ENCODE assay signal across 25 cellular contexts in genomic region chr12:48080285-48080684, GRCh38. TPM values are rescaled to one million over a fixed set of nuclear protein-coding genes. Genes with fewer than 3 reads are reported as not detected.
DNase-seq lines count a peak whose midpoint lies in the region; ATAC-seq, FAIRE-seq and TF ChIP-seq lines count a peak whose summit lies in the region.
"Had no signal": no experiment of that assay in that cellular context is flagged by ENCODE, and none has a peak within 500 bp of the region (broad histone marks: within the 10 kb centered on the region; RNA-seq: fewer than 3 reads in every experiment).

No MANE protein-coding gene starts in this region.

- H3K4me1 Mint-ChIP-seq in MCF 10A (ENCODE audit: insufficient read depth, unreplicated experiment) = no peaks in the 10 kb centered on the region
- H3K4me1 Mint-ChIP-seq: CD4-positive, alpha-beta memory T cell; CD8-positive, alpha-beta memory T cell had no signal

- TF ChIP-seq CTCF in MCF 10A (IDR thresholded peaks at IDR 0.05; ENCODE audit: unreplicated experiment) (no peak), mammary epithelial cell (conservative IDR thresholded peaks at IDR 0.05 in 1 of 2, IDR thresholded peaks at IDR 0.05 in 1 of 2; ENCODE audit: extremely low read depth in 1 of 2, insufficient read depth in 1 of 2, low read depth in 1 of 2, low read length in 2 of 2) (no peak), A549 (IDR thresholded peaks at IDR 0.05) (no peak)

- TF ChIP-seq RAD21 in A549 (conservative IDR thresholded peaks at IDR 0.05 in 1 of 2, IDR thresholded peaks at IDR 0.05 in 1 of 2) = no peak

- H3K36me3 ChIP-seq in mammary epithelial cell (ENCODE audit: insufficient read depth, low read length) = peaks cover 13% of the 10 kb centered on the region
- H3K36me3 ChIP-seq in SJSA1 = no peaks in the 10 kb centered on the region

- POLR2A ChIA-PET in MCF 10A (lab: Yijun Ruan, JAX) (no interaction called here), A549 (lab: Yijun Ruan, JAX) (no interaction called here)

- H3K4me3 Mint-ChIP-seq in MCF 10A (ENCODE audit: unreplicated experiment) = no peak overlapping the region
- H3K4me3 Mint-ChIP-seq: CD14-positive monocyte; CD4-positive, alpha-beta memory T cell; CD4-positive, CD25-positive, alpha-beta regulatory T cell; CD8-positive, alpha-beta memory T cell had no signal

- no peak overlapping the region for H3K9ac ChIP-seq in mammary epithelial cell (ENCODE audit: insufficient read depth, low read length)
- H3K9ac ChIP-seq: BLaER1 had no signal

- H3K4me3 ChIP-seq in mammary epithelial cell (replicated peaks in 1 of 3; ENCODE audit: insufficient read depth in 1 of 3, low read depth in 2 of 3, low read length in 3 of 3) (no peak overlapping the region), A549 (no peak overlapping the region), SJSA1 (no peak overlapping the region)
- H3K4me3 ChIP-seq: BLaER1, GM12878 had no signal

- BruUV-seq in MCF 10A (replicated peaks; lab: Mats Ljungman, UMichigan) = no TSS peak
- BruUV-seq in mammary epithelial cell (replicated peaks; lab: Mats Ljungman, UMichigan) = no TSS peak

- CTCF ChIA-PET in MCF 10A (lab: Yijun Ruan, JAX) (interaction anchor here (0.6 kb wide), 1 partner anchor 25 kb away, joined by 3 read pairs; no protein-coding TSS in a partner anchor), mammary epithelial cell (lab: Charles Lee; ENCODE audit: low non-redundant PET) (no interaction called here), A549 (lab: Yijun Ruan, JAX) (no interaction called here)

- ATAC-seq in A549 = no peak
- no peak for ATAC-seq in GM18502 (IDR thresholded peaks at IDR 0.05; ENCODE audit: poor library complexity, unreplicated experiment)
- ATAC-seq: GM12878 had no signal

- H2AFZ ChIP-seq in mammary epithelial cell (ENCODE audit: low read depth, low read length) = no peak overlapping the region

- H3K36me3 Mint-ChIP-seq in MCF 10A (ENCODE audit: insufficient read depth, unreplicated experiment) = peaks cover 38% of the 10 kb centered on the region

- dilution Hi-C loops in mammary epithelial cell (cut with HindIII; ENCODE audit: low sequenced_read_pairs) = no loop called here

- H3K27me3 ChIP-seq in mammary epithelial cell (ENCODE audit: insufficient read depth, low read length) = no peaks in the 10 kb centered on the region
- peaks cover 81% of the 10 kb centered on the region for H3K27me3 ChIP-seq in SJSA1 (replicated peaks)
- H3K27me3 ChIP-seq: BE2C, BLaER1 had no signal

- H3K4me2 ChIP-seq in mammary epithelial cell (ENCODE audit: insufficient read depth, low read depth, low read length) = no peak overlapping the region
- no peak overlapping the region for H3K4me2 ChIP-seq in A549
- H3K4me2 ChIP-seq: BLaER1 had no signal

- no peak overlapping the region for H3K27ac ChIP-seq in mammary epithelial cell (ENCODE audit: insufficient read depth, low read depth, low read length)
- no peak overlapping the region for H3K27ac ChIP-seq in A549
- no peak overlapping the region for H3K27ac ChIP-seq in SJSA1
- H3K27ac ChIP-seq: 22Rv1, BLaER1 had no signal

- no peaks in the 10 kb centered on the region for H3K79me2 ChIP-seq in mammary epithelial cell (ENCODE audit: insufficient read depth, low read length)

- H4K20me1 ChIP-seq in mammary epithelial cell (ENCODE audit: insufficient read depth, low read length) = no peaks in the 10 kb centered on the region
- H4K20me1 ChIP-seq: BLaER1 had no signal

- no peak for DNase-seq in MCF 10A (ENCODE audit: unreplicated experiment)
- no peak for DNase-seq in mammary epithelial cell
- no peak for DNase-seq in A549 (ENCODE audit: low read depth in 1 of 2, low spot score in 1 of 2)
- peak; percentile 69 to 70 for DNase-seq in SJSA1 (ENCODE audit: low read depth in 1 of 2, low spot score in 2 of 2)
- DNase-seq: ACHN; BE2C; C1 segment of cervical spinal cord; CD4-positive, alpha-beta memory T cell; CD4-positive, CD25-positive, alpha-beta regulatory T cell; CD8-positive, alpha-beta memory T cell; COR-L47; DMS 273 treated with DMSO at 0.1 percent for 48 hours; DMS153; DMS53; DMS79; DND-41; EL; GDM1 had no signal

- H3K27me3 Mint-ChIP-seq in MCF 10A (ENCODE audit: insufficient read depth, unreplicated experiment) = no peaks in the 10 kb centered on the region
- H3K27me3 Mint-ChIP-seq: CD4-positive, alpha-beta memory T cell; CD4-positive, CD25-positive, alpha-beta regulatory T cell; CD8-positive, alpha-beta memory T cell had no signal

- H3K27ac Mint-ChIP-seq in MCF 10A (ENCODE audit: low read depth, unreplicated experiment) = peak overlapping the region; percentile 39
- H3K27ac Mint-ChIP-seq: CD14-positive monocyte; CD4-positive, CD25-positive, alpha-beta regulatory T cell had no signal

- intact Hi-C loops in MCF 10A (cut with micrococcal nuclease) (loop anchor here (10.0 kb wide), 1 partner anchor 535 kb away; no protein-coding TSS in a partner anchor), mammary epithelial cell (cut with micrococcal nuclease) (no loop called here)

- FAIRE-seq in A549 (lab: Jason Lieb, UNC) = peak; percentile 13
- FAIRE-seq: GM12878, GM12892, GM19239 had no signal

- H3K9me3 Mint-ChIP-seq in MCF 10A (ENCODE audit: unreplicated experiment) = no peaks in the 10 kb centered on the region
- H3K9me3 Mint-ChIP-seq: CD4-positive, alpha-beta memory T cell; CD8-positive, alpha-beta memory T cell had no signal

- no peaks in the 10 kb centered on the region for H3K9me3 ChIP-seq in mammary epithelial cell (replicated peaks; ENCODE audit: insufficient read depth, low read length)
- H3K9me3 ChIP-seq in A549 = no peaks in the 10 kb centered on the region
- peaks cover 9% of the 10 kb centered on the region for H3K9me3 ChIP-seq in SJSA1 (replicated peaks)
- H3K9me3 ChIP-seq: BE2C had no signal

- TF ChIP-seq EP300 in A549 (IDR thresholded peaks at IDR 0.05) = no peak

- peaks cover 9% of the 10 kb centered on the region for H3K4me1 ChIP-seq in mammary epithelial cell (ENCODE audit: insufficient read depth, low read length)
- no peaks in the 10 kb centered on the region for H3K4me1 ChIP-seq in A549
- no peaks in the 10 kb centered on the region for H3K4me1 ChIP-seq in SJSA1 (replicated peaks)
- H3K4me1 ChIP-seq: BE2C had no signal

- no peak for TF ChIP-seq POLR2A in A549 (IDR thresholded peaks at IDR 0.05; ENCODE audit: low read length)

- in situ Hi-C loops in mammary epithelial cell (cut with MboI; ENCODE audit: low sequenced_read_pairs in 2 of 2) = no loop called here

- WGBS in mammary epithelial cell (ENCODE audit: low coverage, missing lambda C conversion rate) = 91% methylated on average over 5 of the region's 5 CpGs
- WGBS in A549 (ENCODE audit: missing lambda C conversion rate) = 94% methylated on average over 5 of the region's 5 CpGs

TF ChIP-seq in A549, 52 proteins besides CTCF, POLR2A, EP300 and RAD21 (continues in another document):
- TF ChIP-seq REST (IDR thresholded peaks at IDR 0.05) (no peak), ZSCAN20 (CRISPR knock-in tag; IDR thresholded peaks at IDR 0.05) (no peak), HOXB5 (CRISPR knock-in tag; IDR thresholded peaks at IDR 0.05) (no peak), EHMT2 (IDR thresholded peaks at IDR 0.05; ENCODE audit: low read depth) (no peak), NR3C1 (IDR thresholded peaks at IDR 0.05) (no peak), FOXS1 (CRISPR knock-in tag; IDR thresholded peaks at IDR 0.05) (no peak), CBX2 (IDR thresholded peaks at IDR 0.05; ENCODE audit: borderline replicate concordance, low read depth) (no peak), FOSB (CRISPR knock-in tag; IDR thresholded peaks at IDR 0.05) (no peak)

RNA-seq across cellular contexts. Expression of gene SENP1, which starts 25.6 kb away (rescaled TPM):
- total RNA-seq in MCF 10A (2022) (21.7 and 24.5 TPM in 2 replicates), mammary epithelial cell (10 to 100 TPM; 20.3 to 24.7 TPM)
- polyA plus RNA-seq in mammary epithelial cell (12.5 TPM), A549 (2011; rRNA removed) (49.2 and 49.3 TPM in 2 replicates), A549 (2017; fragmentation: RNase III; extraction: RNeasy Plus Mini Kit Qiagen cat#74134 plus additional on column Dnase treatment) (11.9 to 16.1 TPM (median 13.9 TPM) in 3 replicates)
- 22.9 TPM for polyA minus RNA-seq in mammary epithelial cell
- polyA plus RNA-seq in A549 (2012; cell fraction: cytosol; rRNA removed) = 8.3 and 9.0 TPM in 2 replicates
- polyA plus RNA-seq in A549 (2012; cell fraction: nucleus; rRNA removed) = 4.0 and 5.2 TPM in 2 replicates
- 33.4 and 37.1 TPM in 2 replicates for polyA minus RNA-seq in A549 (2011; rRNA and poly(A)+ RNA removed)
- 36.2 and 49.5 TPM in 2 replicates for total RNA-seq in SJSA1 (2014; rRNA removed; shearing (Covaris generic))

RNA-seq across cellular contexts. Expression of gene PFKM, which starts 38.9 kb away (rescaled TPM):
- total RNA-seq in MCF 10A (2022) = 65.9 and 69.3 TPM in 2 replicates
- total RNA-seq in mammary epithelial cell = 10 to 100 TPM; 63.2 to 82.0 TPM
- 61.6 TPM for polyA plus RNA-seq in mammary epithelial cell
- polyA minus RNA-seq in mammary epithelial cell = 86.4 TPM
- 43.0 and 45.5 TPM in 2 replicates for polyA plus RNA-seq in A549 (2011; rRNA removed)
- polyA plus RNA-seq in A549 (2012; cell fraction: cytosol; rRNA removed) = 37.6 and 41.1 TPM in 2 replicates
- 59.0 and 76.6 TPM in 2 replicates for polyA plus RNA-seq in A549 (2012; cell fraction: nucleus; rRNA removed)
- 36.2 to 42.1 TPM (median 41.1 TPM) in 3 replicates for polyA plus RNA-seq in A549 (2017; fragmentation: RNase III; extraction: RNeasy Plus Mini Kit Qiagen cat#74134 plus additional on column Dnase treatment)
- polyA minus RNA-seq in A549 (2011; rRNA and poly(A)+ RNA removed) = 42.5 and 61.3 TPM in 2 replicates
- 791 and 920 TPM in 2 replicates for total RNA-seq in SJSA1 (2014; rRNA removed; shearing (Covaris generic))

Comparison
In these comparisons a context has a peak if more than half of its experiments do, and no peak if none do; other contexts are left out.
1. DNase-seq: peak in SJSA1 (2 of 2); none in MCF 10A (single experiment), mammary epithelial cell (single experiment) and A549 (0 of 2).